Comparison of ENCODE assay signal across 8 cellular contexts in the genomic region with DNA sequence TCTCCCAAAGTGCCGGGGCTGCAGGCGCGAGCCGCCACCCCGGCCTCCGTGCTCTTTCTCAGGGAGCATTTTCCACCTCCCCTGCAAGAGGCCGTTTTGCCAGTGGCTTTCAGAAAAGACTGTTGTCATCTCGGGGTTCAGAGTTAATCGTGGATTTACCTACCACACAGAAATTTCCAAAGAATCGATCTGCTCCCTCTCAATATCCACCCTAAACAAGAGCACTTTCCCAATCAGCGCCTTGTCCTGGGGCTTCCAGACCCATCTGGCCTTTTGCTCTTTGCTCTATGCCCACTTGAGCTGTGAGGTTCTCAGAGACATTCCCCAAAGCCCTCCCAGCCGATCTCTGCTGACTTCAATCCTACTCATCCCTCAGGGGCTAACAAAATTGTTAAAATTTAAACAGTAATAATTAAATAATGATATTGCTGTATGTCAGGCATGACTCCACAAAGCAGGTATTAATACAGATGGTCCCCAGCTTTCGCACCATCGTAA.
A peak's percentile ranks its signal among the peaks of the same experiment; 100 is the strongest.
DNase-seq lines count a peak whose midpoint lies in the region; ATAC-seq and TF ChIP-seq lines count a peak whose summit lies in the region.

No MANE protein-coding gene starts in this region.

- H3K9me3 ChIP-seq in DND-41 (ENCODE audit: insufficient read depth, low read length, severe bottlenecking) (no peaks in the 10 kb centered on the region), PC-3 (ENCODE audit: low read length) (no peaks in the 10 kb centered on the region), esophagus muscularis mucosa (no peaks in the 10 kb centered on the region), sigmoid colon (no peaks in the 10 kb centered on the region)

- H3K27me3 ChIP-seq in DND-41 (ENCODE audit: insufficient read depth, low read length, poor library complexity) (no peaks in the 10 kb centered on the region), PC-3 (ENCODE audit: low read length) (no peaks in the 10 kb centered on the region), esophagus muscularis mucosa (no peaks in the 10 kb centered on the region), sigmoid colon (no peaks in the 10 kb centered on the region)

- H3K36me3 ChIP-seq in DND-41 (ENCODE audit: insufficient read depth, low read length) (no peaks in the 10 kb centered on the region), PC-3 (ENCODE audit: low read depth, low read length) (no peaks in the 10 kb centered on the region), esophagus muscularis mucosa (no peaks in the 10 kb centered on the region), sigmoid colon (no peaks in the 10 kb centered on the region)

- no peaks in the 10 kb centered on the region for H3K79me2 ChIP-seq in DND-41 (ENCODE audit: insufficient read depth, low read length)
- no peaks in the 10 kb centered on the region for H3K79me2 ChIP-seq in PC-3 (ENCODE audit: low read length)

- BruUV-seq in PC-3 (replicated peaks; lab: Mats Ljungman, UMichigan) = no TSS peak

- TF ChIP-seq CTCF in DND-41 (IDR thresholded peaks at IDR 0.05; ENCODE audit: borderline replicate concordance, extremely low read depth, low read length, poor library complexity, severe bottlenecking) (no peak), PC-3 (conservative IDR thresholded peaks at IDR 0.05; ENCODE audit: low read depth, low read length) (no peak), esophagus muscularis mucosa (IDR thresholded peaks at IDR 0.05) (no peak), sigmoid colon (IDR thresholded peaks at IDR 0.05) (no peak)

- intact Hi-C loops in PC-3 (cut with micrococcal nuclease) (loop anchor here (1.0 to 10.0 kb wide), 3 partner anchors 175 to 1008 kb away; no protein-coding TSS in a partner anchor), esophagus muscularis mucosa (cut with DNase I) (loop anchor here (5.0 kb wide), 1 partner anchor 56 kb away; no protein-coding TSS in a partner anchor), sigmoid colon (cut with DNase I) (loop anchor here (1.0 to 10.0 kb wide), 3 partner anchors 238 to 1018 kb away; partner anchors contain the start of gene FBXL14), posterior vena cava (cut with DNase I) (loop anchor here (5.0 to 10.0 kb wide), 4 partner anchors 66 to 238 kb away; no protein-coding TSS in a partner anchor)

- H3K4me1 ChIP-seq in DND-41 (ENCODE audit: insufficient read depth, low read length) = peaks cover 17% of the 10 kb centered on the region
- peaks cover 14% of the 10 kb centered on the region for H3K4me1 ChIP-seq in PC-3 (ENCODE audit: insufficient read depth, low read length)
- H3K4me1 ChIP-seq in esophagus muscularis mucosa = peaks cover 42 to 47% (median 44%) of the 10 kb centered on the region in 4 donors
- peaks cover 0 to 29% (median 24%) of the 10 kb centered on the region in 4 donors for H3K4me1 ChIP-seq in sigmoid colon

- H4K20me1 ChIP-seq in DND-41 (ENCODE audit: insufficient read depth, low read length) (no peaks in the 10 kb centered on the region), PC-3 (ENCODE audit: low read length) (no peaks in the 10 kb centered on the region)

- CTCF ChIA-PET in PC-3 (lab: Charles Lee) = interaction anchor here (1.4 kb wide), 1 partner anchor 174 kb away, joined by 10 read pairs; no protein-coding TSS in a partner anchor

- H3K9ac ChIP-seq in DND-41 (ENCODE audit: low read depth, low read length) (peak overlapping the region; percentile 55), PC-3 (ENCODE audit: low read length) (peak overlapping the region; percentile 43)

- H3K4me2 ChIP-seq in DND-41 (ENCODE audit: insufficient read depth, low read length) (peak overlapping the region; percentile 49), PC-3 (ENCODE audit: low read length) (peak overlapping the region; percentile 54; the same call in 1 of the 2 replicates)

- no peak for TF ChIP-seq POLR2A in esophagus muscularis mucosa (IDR thresholded peaks at IDR 0.05; ENCODE audit: low read depth)
- TF ChIP-seq POLR2A in sigmoid colon (IDR thresholded peaks at IDR 0.05) = no peak

- H3K4me3 ChIP-seq in DND-41 (ENCODE audit: low read depth in 1 of 2, low read length in 2 of 2) = peak overlapping the region in 1 of 2 experiments; percentile 13; a peak in 1 of 4 replicates
- no peak overlapping the region for H3K4me3 ChIP-seq in PC-3 (ENCODE audit: low read length)
- H3K4me3 ChIP-seq in esophagus muscularis mucosa = peak overlapping the region; percentile 17 to 29 (median 24)
- H3K4me3 ChIP-seq in sigmoid colon = peak overlapping the region in 2 of 4 donors; percentile 12 to 13

- DNase-seq in DND-41 (no peak), PC-3 (no peak), esophagus muscularis mucosa (ENCODE audit: extremely low spot score) (no peak), sigmoid colon (peak; percentile 53), NCI-H128 (lab: John Stamatoyannopoulos, UW; ENCODE audit: unreplicated experiment) (no peak), posterior vena cava (ENCODE audit: low spot score) (no peak), cortex of kidney (lab: John Stamatoyannopoulos, UW) (no peak)

- no peaks in the 10 kb centered on the region for H3K9me2 ChIP-seq in PC-3 (replicated peaks; ENCODE audit: low read length)

- H3F3A ChIP-seq in PC-3 (ENCODE audit: low read length, unreplicated experiment) = peaks cover 2% of the 10 kb centered on the region

- 95% methylated on average over 14 of the region's 14 CpGs for WGBS in esophagus muscularis mucosa
- WGBS in sigmoid colon, 2 donors = 92 to 95% methylated on average over 14 of the region's 14 CpGs

- peak overlapping the region; percentile 91 for H2AFZ ChIP-seq in DND-41 (ENCODE audit: low read depth, low read length)
- peak overlapping the region; percentile 97 for H2AFZ ChIP-seq in PC-3 (ENCODE audit: low read length)

- POLR2A ChIA-PET in PC-3 (lab: Charles Lee; ENCODE audit: unreplicated experiment) = no interaction called here

- H3K27ac ChIP-seq in DND-41 (ENCODE audit: low read length) (peak overlapping the region; percentile 75), PC-3 (ENCODE audit: low read length) (no peak overlapping the region), esophagus muscularis mucosa (replicated peaks in 1 of 4) (peak overlapping the region; percentile 29 to 71 (median 57)), sigmoid colon (peak overlapping the region; percentile 52 to 64 (median 64))

- ATAC-seq in DND-41 (ENCODE audit: insufficient read depth, low read depth) (no peak), PC-3 (no peak), GM21367 (IDR thresholded peaks at IDR 0.05; ENCODE audit: unreplicated experiment) (no peak)

- TF ChIP-seq EP300 in esophagus muscularis mucosa (IDR thresholded peaks at IDR 0.05) (no peak), sigmoid colon (IDR thresholded peaks at IDR 0.05) (no peak)
